In genomic region chr17:42980274-42980765, GRCh38 we compare ENCODE assay signal across 8 cellular contexts. TPM values are rescaled to one million over a fixed set of nuclear protein-coding genes. Genes with fewer than 3 reads are reported as not detected.
DNase-seq lines count a peak whose midpoint lies in the region; ATAC-seq and TF ChIP-seq lines count a peak whose summit lies in the region.

RUNDC1 (plus strand) TSS chr17:42980565; CDS start chr17:42980577, 12 bp downstream.

- DNase-seq in ACHN (peak; percentile 93), NCI-H526 (lab: John Stamatoyannopoulos, UW) (peak; percentile 71 to 97), dermis blood vessel endothelial cell (peak; percentile 89), right lobe of liver (peak; percentile 93 to 94 (median 94))
- peak; percentile 79 to 90 for DNase-seq in activated CD4-positive, alpha-beta T cell treated with anti-CD3 and anti-CD28 coated beads, Interleukin-2, amount 50 U/mL, for 24 hours (ENCODE audit: low read depth in 1 of 2, low spot score in 1 of 2)
- DNase-seq in stimulated activated CD4-positive, alpha-beta T cell treated with anti-CD3 and anti-CD28 coated beads, Interleukin-4, amount 100 ng/mL, for 24 hours = peak; percentile 91

- H3K27ac ChIP-seq in right lobe of liver = peak within 1 kb of the TSS; percentile 40 to 82 (median 77)

- H3K4me3 ChIP-seq in right lobe of liver = peak within 1 kb of the TSS; percentile 94 to 97 (median 97)

- no peak for TF ChIP-seq CTCF in right lobe of liver (IDR thresholded peaks at IDR 0.05)

- intact Hi-C loops in right lobe of liver (cut with DNase I) = no loop called here

- in situ Hi-C loops in ACHN (cut with HindIII; ENCODE audit: low pct_ligation_motif_present, low pct_unique_long_range_greater_than_20kb, low sequenced_read_pairs) = no loop called here

- TF ChIP-seq POLR2A in right lobe of liver (IDR thresholded peaks at IDR 0.05) = peak; percentile 33

- peak; percentile 69 for ATAC-seq in GM18907 (IDR thresholded peaks at IDR 0.05; ENCODE audit: unreplicated experiment)
- ATAC-seq in HG03354 (IDR thresholded peaks at IDR 0.05; ENCODE audit: poor library complexity, severe bottlenecking, unreplicated experiment) = peak; percentile 70
- peak; percentile 94 to 95 (median 94) for ATAC-seq in right lobe of liver

- no peaks in the 10 kb centered on the region for H3K9me3 ChIP-seq in right lobe of liver

- 0% methylated on average over 5 of the region's 39 CpGs for WGBS in right lobe of liver (ENCODE audit: insufficient coverage, low coverage, low lambda C conversion rate, missing lambda C conversion rate)

- no peaks in the 10 kb centered on the region for H3K27me3 ChIP-seq in right lobe of liver

- H3K36me3 ChIP-seq in right lobe of liver = no peaks in the 10 kb centered on the region

- H3K4me1 ChIP-seq in right lobe of liver = peaks cover 0 to 18% (median 6%) of the 10 kb centered on the region in 4 donors

RNA-seq across cellular contexts. Expression of gene RUNDC1, which starts in this region (rescaled TPM):
- 10.1 and 14.1 TPM in 2 replicates for total RNA-seq in dermis blood vessel endothelial cell
- total RNA-seq in right lobe of liver = 1 to 10 TPM; 3.6 to 5.1 (median 4.6) TPM

Comparison
In these comparisons a context has a peak if more than half of its experiments do, and no peak if none do; other contexts are left out.
1. Peak in every context shown above with its lines: DNase-seq, ATAC-seq, H3K4me3 ChIP-seq and H3K27ac ChIP-seq.